ENCODE assay signal across 8 cellular contexts in the genomic region with DNA sequence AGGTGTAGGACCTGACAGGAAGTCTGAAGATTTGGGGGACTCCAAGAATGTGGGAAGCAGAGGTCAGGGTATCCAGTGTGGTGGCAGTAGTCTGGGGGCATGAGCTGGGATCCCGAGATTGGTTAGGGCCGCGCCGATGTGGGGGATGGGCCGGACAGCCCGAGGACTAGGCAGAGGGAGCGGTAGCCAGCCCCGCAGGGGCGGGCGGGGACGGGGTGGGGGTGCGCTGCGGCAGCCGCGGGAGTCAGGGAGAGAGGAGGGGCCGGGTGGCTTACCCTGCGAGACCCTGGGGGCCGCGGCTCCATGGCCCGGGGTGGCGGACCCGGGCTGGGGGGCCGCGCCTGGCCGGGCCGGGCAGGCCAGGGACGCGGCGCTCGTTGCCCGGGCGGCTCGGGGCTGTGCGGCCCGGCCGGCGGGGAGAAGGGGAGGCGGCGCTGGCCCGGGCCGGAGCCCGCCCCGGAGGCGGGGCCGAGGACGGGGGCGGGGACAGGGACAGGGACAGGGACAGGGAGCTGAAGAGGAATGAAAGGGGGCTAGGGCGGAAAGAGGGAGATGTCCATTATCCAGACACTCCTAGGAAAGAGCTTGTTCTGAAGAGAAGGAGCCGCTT. TPM values are rescaled to one million over a fixed set of nuclear protein-coding genes. Genes with fewer than 3 reads are reported as not detected.
DNase-seq lines count a peak whose midpoint lies in the region; ATAC-seq and TF ChIP-seq lines count a peak whose summit lies in the region.

No MANE protein-coding gene starts in this region.

- no peak for TF ChIP-seq EP300 in suprapubic skin (IDR thresholded peaks at IDR 0.05)

- peak; percentile 90 for ATAC-seq in left colon
- ATAC-seq in GM21619 (IDR thresholded peaks at IDR 0.05; ENCODE audit: unreplicated experiment), result no peak
- no peak for ATAC-seq in HG02678 (IDR thresholded peaks at IDR 0.05; ENCODE audit: unreplicated experiment)

- no peaks in the 10 kb centered on the region for H3K9me3 ChIP-seq in suprapubic skin

- H3K36me3 ChIP-seq in suprapubic skin, result peaks cover 9% of the 10 kb centered on the region

- intact Hi-C loops in left colon (cut with DNase I, micrococcal nuclease), result no loop called here

- H3K27ac ChIP-seq in suprapubic skin, result peak overlapping the region; percentile 66

- WGBS in suprapubic skin, result 15% methylated on average over 7 of the region's 49 CpGs

- H3K4me3 ChIP-seq in suprapubic skin, result peak overlapping the region; percentile 45

- peaks cover 76% of the 10 kb centered on the region for H3K4me1 ChIP-seq in suprapubic skin

- DNase-seq in NCI-H2227 (lab: John Stamatoyannopoulos, UW; ENCODE audit: unreplicated experiment) (peak; percentile 65), NCI-H2227 treated with DMSO at 0.1 percent for 48 hours (lab: John Stamatoyannopoulos, UW) (no peak), NCI-H748 treated with DMSO at 0.1 percent for 48 hours (lab: John Stamatoyannopoulos, UW) (peak; percentile 52), cerebellum (ENCODE audit: low spot score) (peak; percentile 83), left colon (peak in 1 of 2 donors; percentile 66), suprapubic skin (ENCODE audit: low spot score in 2 of 2) (no peak)

- no peaks in the 10 kb centered on the region for H3K27me3 ChIP-seq in suprapubic skin

- peak in 1 of 2 donors; percentile 31 for TF ChIP-seq POLR2A in suprapubic skin (IDR thresholded peaks at IDR 0.05)

- no peak for TF ChIP-seq CTCF in suprapubic skin (IDR thresholded peaks at IDR 0.05)

RNA-seq across cellular contexts. Expression of a gene that starts 5.6 kb away (rescaled TPM):
- total RNA-seq in cerebellum (1.7 TPM), left colon (1 to 10 TPM; 4.0 to 8.3 TPM), suprapubic skin (100 to 1,000 TPM in 3 of 4 donors, 10 to 100 TPM in 1; 99.5 to 134 (median 113) TPM)

RNA-seq across cellular contexts. Expression of a gene that starts 14.6 kb away (rescaled TPM):
- total RNA-seq in cerebellum, result 0.36 TPM
- total RNA-seq in left colon, result under 1 TPM in 1 of 2 donors, not detected in 1; 0.50 TPM
- 1 to 10 TPM in 1 of 4 donors, under 1 TPM in 3; 0.38 to 1.7 (median 0.73) TPM for total RNA-seq in suprapubic skin

RNA-seq across cellular contexts. Expression of a gene that starts 40.2 kb away (rescaled TPM):
- 9.9 TPM for total RNA-seq in cerebellum
- total RNA-seq in left colon, result 10 to 100 TPM; 20.8 to 49.1 TPM
- total RNA-seq in suprapubic skin, result 10 to 100 TPM; 16.3 to 36.4 (median 24.8) TPM

RNA-seq across cellular contexts. Expression of a gene that starts 54.0 kb away (rescaled TPM):
- total RNA-seq in cerebellum, result 52.3 TPM
- total RNA-seq in left colon, result 100 to 1,000 TPM; 119 to 129 TPM
- total RNA-seq in suprapubic skin, result 10 to 100 TPM; 70.9 to 89.0 (median 77.6) TPM

Comparison
In these comparisons a context has a peak if more than half of its experiments do, and no peak if none do; other contexts are left out.
1. DNase-seq: peak in NCI-H2227 (single experiment), NCI-H748 treated with DMSO at 0.1 percent for 48 hours (single experiment) and cerebellum (single experiment); none in NCI-H2227 treated with DMSO at 0.1 percent for 48 hours (single experiment) and suprapubic skin (0 of 2).
2. RNA of a gene that starts 5.6 kb away (total RNA-seq): 99.5 to 134 TPM in suprapubic skin; 4.0 to 8.3 TPM in left colon and 1.7 TPM in cerebellum (single experiment); every median in the first group is over 10 times any median in the second.